1 cellular context compared by ENCODE assay signal in genomic region chr12:47021298-47021697, GRCh38.
TF ChIP-seq lines count a peak whose summit lies in the region.

No MANE protein-coding gene starts in this region.

TF ChIP-seq in GM12878, 131 proteins besides CTCF, POLR2A, EP300 and RAD21 (continued from another document):
- TF ChIP-seq BCLAF1 (IDR thresholded peaks at IDR 0.05) (no peak), ZNF207 (IDR thresholded peaks at IDR 0.05; ENCODE audit: borderline replicate concordance) (no peak), RCOR1 (conservative IDR thresholded peaks at IDR 0.05; ENCODE audit: low read depth, low read length) (no peak), SIX5 (IDR thresholded peaks at IDR 0.05; ENCODE audit: low read depth, low read length, severe bottlenecking) (no peak), MEF2A (IDR thresholded peaks at IDR 0.05; ENCODE audit: insufficient read depth, low read depth, low read length) (no peak), IKZF2 (IDR thresholded peaks at IDR 0.05) (no peak), MTA3 (IDR thresholded peaks at IDR 0.05; ENCODE audit: borderline replicate concordance, low read length) (no peak), E2F4 (IDR thresholded peaks at IDR 0.05; ENCODE audit: low read depth, low read length) (no peak), JUNB (IDR thresholded peaks at IDR 0.05) (no peak), BHLHE40 (IDR thresholded peaks at IDR 0.05; ENCODE audit: borderline replicate concordance in 1 of 2, low read depth in 2 of 2, low read length in 1 of 2) (no peak), ATF3 (IDR thresholded peaks at IDR 0.05; ENCODE audit: borderline replicate concordance, extremely low read depth, low read depth, low read length) (no peak), BACH1 (IDR thresholded peaks at IDR 0.05; ENCODE audit: borderline replicate concordance) (no peak), ZNF24 (IDR thresholded peaks at IDR 0.05) (0 out of 2 replicates have a peak, but pooled peaks have one; percentile 26), PKNOX1 (IDR thresholded peaks at IDR 0.05) (peak; percentile 77), BMI1 (IDR thresholded peaks at IDR 0.05; ENCODE audit: borderline replicate concordance) (no peak), CBX5 (IDR thresholded peaks at IDR 0.05; ENCODE audit: low read depth) (no peak), ATF7 (IDR thresholded peaks at IDR 0.05; ENCODE audit: low read depth) (no peak), HDGF (IDR thresholded peaks at IDR 0.05) (no peak), SIN3A (IDR thresholded peaks at IDR 0.05; ENCODE audit: low read depth, low read length) (no peak), MTA2 (IDR thresholded peaks at IDR 0.05; ENCODE audit: low read depth) (no peak), ETV6 (conservative IDR thresholded peaks at IDR 0.05 in 1 of 2, IDR thresholded peaks at IDR 0.05 in 1 of 2; ENCODE audit: borderline replicate concordance in 1 of 2, low read depth in 1 of 2) (no peak), E2F8 (IDR thresholded peaks at IDR 0.05; ENCODE audit: low read depth, partially characterized antibody) (no peak), SMC3 (IDR thresholded peaks at IDR 0.05; ENCODE audit: borderline replicate concordance, low read length) (peak; percentile 73; the same call in 1 of the 2 replicates), ZBTB33 (IDR thresholded peaks at IDR 0.05) (no peak), KAT2A (conservative IDR thresholded peaks at IDR 0.05; ENCODE audit: control insufficient read depth, low read depth, low read length) (no peak)
